Comparison of ENCODE assay signal across 14 cellular contexts in genomic region chr5:68478306-68479091, GRCh38.
DNase-seq lines count a peak whose midpoint lies in the region; ATAC-seq and TF ChIP-seq lines count a peak whose summit lies in the region.
"Had no signal": no experiment of that assay in that cellular context is flagged by ENCODE, and none has a peak within 500 bp of the region (broad histone marks: within the 10 kb centered on the region; RNA-seq: fewer than 3 reads in every experiment).

No MANE protein-coding gene starts in this region.

- peaks cover 16% of the 10 kb centered on the region; the same call in 1 of the 2 replicates for H3F3A ChIP-seq in GM23248 (ENCODE audit: insufficient read depth)

- TF ChIP-seq EP300 in esophagus muscularis mucosa (IDR thresholded peaks at IDR 0.05), result no peak

- H3K9me3 Mint-ChIP-seq in nephron, result no peaks in the 10 kb centered on the region
- H3K9me3 Mint-ChIP-seq: activated naive CD4-positive, alpha-beta T cell treated with anti-CD3 and anti-CD28 coated beads, Interleukin-2, amount 50 U/mL, for 24 hours had no signal

- peaks cover 21% of the 10 kb centered on the region for H3K4me1 ChIP-seq in GM23248 (ENCODE audit: insufficient read depth)
- H3K4me1 ChIP-seq in esophagus muscularis mucosa, result peaks cover 0 to 17% (median 10%) of the 10 kb centered on the region in 4 donors
- H3K4me1 ChIP-seq: colonic mucosa, HAP-1, SJSA1 had no signal

- H3K79me2 ChIP-seq in GM23248 (ENCODE audit: insufficient read depth), result no peaks in the 10 kb centered on the region

- in situ Hi-C loops in GM23248 (cut with MboI), result no loop called here

- H3K9me3 ChIP-seq in GM23248 (ENCODE audit: low read depth) (no peaks in the 10 kb centered on the region), esophagus muscularis mucosa (no peaks in the 10 kb centered on the region)
- H3K9me3 ChIP-seq: colonic mucosa, HAP-1, SJSA1 had no signal

- H3K9ac ChIP-seq in GM23248, result no peak overlapping the region

- TF ChIP-seq POLR2A in esophagus muscularis mucosa (IDR thresholded peaks at IDR 0.05; ENCODE audit: low read depth), result no peak

- peaks cover 3% of the 10 kb centered on the region for H3K36me3 Mint-ChIP-seq in nephron (ENCODE audit: low read depth)
- H3K36me3 Mint-ChIP-seq: activated naive CD4-positive, alpha-beta T cell treated with anti-CD3 and anti-CD28 coated beads, Interleukin-2, amount 50 U/mL, for 24 hours had no signal

- H3K4me3 ChIP-seq in AG04449 (ENCODE audit: low read depth, low read length) (no peak overlapping the region), GM23248 (no peak overlapping the region), esophagus muscularis mucosa (no peak overlapping the region)
- H3K4me3 ChIP-seq: colonic mucosa, HAP-1, SJSA1 had no signal

- no peak overlapping the region for H3K4me3 Mint-ChIP-seq in nephron
- H3K4me3 Mint-ChIP-seq: activated naive CD4-positive, alpha-beta T cell treated with anti-CD3 and anti-CD28 coated beads, Interleukin-2, amount 50 U/mL, for 24 hours had no signal

- H3K4me2 ChIP-seq in GM23248 (ENCODE audit: unreplicated experiment), result peak overlapping the region; percentile 40

- 0 out of 2 replicates have a peak overlapping the region, but pooled peaks have one; percentile 25 for H3K27ac ChIP-seq in GM23248
- peak overlapping the region in 3 of 4 donors; percentile 19 to 37 (median 29) for H3K27ac ChIP-seq in esophagus muscularis mucosa (replicated peaks in 1 of 4)
- H3K27ac ChIP-seq: colonic mucosa, SJSA1 had no signal

- H3K27me3 ChIP-seq in GM23248 (replicated peaks; ENCODE audit: insufficient read depth) (no peaks in the 10 kb centered on the region), esophagus muscularis mucosa (no peaks in the 10 kb centered on the region)
- H3K27me3 ChIP-seq: colonic mucosa, SJSA1 had no signal

- WGBS in GM23248 (ENCODE audit: low coverage in 1 of 2, low lambda C conversion rate in 2 of 2, missing lambda C conversion rate in 2 of 2), 2 experiments, result 47 to 54% methylated on average over 2 of the region's 2 CpGs
- 82% methylated on average over 2 of the region's 2 CpGs for WGBS in esophagus muscularis mucosa

- DNase-seq in AG04449 (ENCODE audit: low read depth, low spot score) (peak; percentile 75), GM23248 (peak; percentile 61), esophagus muscularis mucosa (ENCODE audit: extremely low spot score) (peak; percentile 85), HT-29 (ENCODE audit: low spot score) (no peak), AG08396 (ENCODE audit: low spot score) (no peak), NK-92 (lab: John Stamatoyannopoulos, UW; ENCODE audit: unreplicated experiment) (no peak)
- DNase-seq: colonic mucosa, NCI-H1048, NCI-H774 had no signal

- CTCF ChIA-PET in AG04449 (lab: Yijun Ruan, JAX), result interaction anchor here (0.6 to 3.3 kb wide), 5 partner anchors 12 to 492 kb away, joined by 3 to 20 read pairs (median 3); no protein-coding TSS in a partner anchor

- H3K27ac Mint-ChIP-seq in nephron, result peak overlapping the region; percentile 59 to 90 (median 86)
- H3K27ac Mint-ChIP-seq: activated naive CD4-positive, alpha-beta T cell treated with anti-CD3 and anti-CD28 coated beads, Interleukin-2, amount 50 U/mL, for 24 hours had no signal

- no peak for ATAC-seq in HG02588 (IDR thresholded peaks at IDR 0.05; ENCODE audit: unreplicated experiment)

- peaks cover 62% of the 10 kb centered on the region for H3K4me1 Mint-ChIP-seq in nephron
- H3K4me1 Mint-ChIP-seq: activated naive CD4-positive, alpha-beta T cell treated with anti-CD3 and anti-CD28 coated beads, Interleukin-2, amount 50 U/mL, for 24 hours had no signal

- H2AFZ ChIP-seq in GM23248, result 0 out of 2 replicates have a peak overlapping the region, but pooled peaks have one; percentile 24

- H3K36me3 ChIP-seq in GM23248 (ENCODE audit: low read depth) (no peaks in the 10 kb centered on the region), esophagus muscularis mucosa (no peaks in the 10 kb centered on the region)
- H3K36me3 ChIP-seq: colonic mucosa, HAP-1, SJSA1 had no signal

- POLR2A ChIA-PET in AG04449 (lab: Yijun Ruan, JAX), result interaction anchor here (0.5 kb wide), 1 partner anchor 24 kb away, joined by 3 read pairs; no protein-coding TSS in a partner anchor

- H3K27me3 Mint-ChIP-seq in nephron (ENCODE audit: low read depth), result no peaks in the 10 kb centered on the region
- H3K27me3 Mint-ChIP-seq: activated naive CD4-positive, alpha-beta T cell treated with anti-CD3 and anti-CD28 coated beads, Interleukin-2, amount 50 U/mL, for 24 hours had no signal

- H4K20me1 ChIP-seq in GM23248 (ENCODE audit: insufficient read depth), result no peaks in the 10 kb centered on the region

- H3K9me2 ChIP-seq in GM23248 (ENCODE audit: insufficient read depth), result no peaks in the 10 kb centered on the region

- intact Hi-C loops in esophagus muscularis mucosa (cut with DNase I), result no loop called here

- TF ChIP-seq CTCF in AG04449 (IDR thresholded peaks at IDR 0.05; ENCODE audit: insufficient read depth, low read length, missing control alignments) (no peak), esophagus muscularis mucosa (IDR thresholded peaks at IDR 0.05) (no peak), nephron (IDR thresholded peaks at IDR 0.05; ENCODE audit: unreplicated experiment in 3 of 3) (no peak)

Comparison
In these comparisons a context has a peak if more than half of its experiments do, and no peak if none do; other contexts are left out.
1. DNase-seq: peak in AG04449 (single experiment), GM23248 (single experiment) and esophagus muscularis mucosa (single experiment); none in HT-29 (single experiment), AG08396 (single experiment) and NK-92 (single experiment).